Comparison of ENCODE assay signal across 24 cellular contexts in genomic region chr9:93890436-93890935, GRCh38.
DNase-seq lines count a peak whose midpoint lies in the region; ATAC-seq lines count a peak whose summit lies in the region.
"Had no signal": no experiment of that assay in that cellular context is flagged by ENCODE, and none has a peak within 500 bp of the region (broad histone marks: within the 10 kb centered on the region; RNA-seq: fewer than 3 reads in every experiment).

No MANE protein-coding gene starts in this region.

- no peak for ATAC-seq in activated CD8-positive, alpha-beta memory T cell treated with anti-CD3 and anti-CD28 coated beads, Interleukin-2, amount 10 ng/mL, durations not matched to agents 7 days and 5 days
- ATAC-seq: heart right ventricle, mucosa of descending colon had no signal

- H3K36me3 Mint-ChIP-seq in activated CD8-positive, alpha-beta memory T cell treated with anti-CD3 and anti-CD28 coated beads, Interleukin-2, amount 10 ng/mL, durations not matched to agents 7 days and 5 days, result no peaks in the 10 kb centered on the region

- no peak overlapping the region for H3K27ac Mint-ChIP-seq in activated CD8-positive, alpha-beta memory T cell treated with anti-CD3 and anti-CD28 coated beads, Interleukin-2, amount 10 ng/mL, durations not matched to agents 7 days and 5 days
- H3K27ac Mint-ChIP-seq: endodermal cell, nephron progenitor cell had no signal

- CTCF ChIA-PET in activated CD8-positive, alpha-beta memory T cell treated with anti-CD3 and anti-CD28 coated beads, Interleukin-2, amount 10 ng/mL, durations not matched to agents 7 days and 5 days (lab: Charles Lee), result no interaction called here

- peak; percentile 26 for DNase-seq in activated CD8-positive, alpha-beta memory T cell treated with anti-CD3 and anti-CD28 coated beads, Interleukin-2, amount 10 ng/mL, durations not matched to agents 7 days and 5 days
- DNase-seq in activated CD8-positive, alpha-beta memory T cell treated with anti-CD3 and anti-CD28 coated beads, Interleukin-2, amount 50 U/mL, for 4 hours, result no peak
- DNase-seq in NCI-H2227 (lab: John Stamatoyannopoulos, UW; ENCODE audit: unreplicated experiment) (peak; percentile 48), RPMI8226 (peak; percentile 79), ureter (ENCODE audit: low spot score) (peak; percentile 13), EL (no peak)
- DNase-seq in effector CD4-positive, alpha-beta T cell, result no peak
- DNase-seq: activated CD4-positive, alpha-beta T cell treated with anti-CD3 and anti-CD28 coated beads for 1 hour; activated gamma-delta T cell; activated T-cell treated with anti-CD3 and anti-CD28 coated beads, Interleukin-2, amount 50 U/mL, for 1 hour; central memory CD4-positive, alpha-beta T cell; DND-41; endodermal cell; esophagus squamous epithelium; foreskin melanocyte; heart right ventricle; KG1; MG63; mucosa of descending colon; NCI-H146; NCI-H524 treated with DMSO at 0.1 percent for 48 hours; nephron progenitor cell; stimulated activated CD4-positive, alpha-beta T cell treated with anti-CD3 and anti-CD28 coated beads, Interleukin-2, amount 100 ng/mL, for 48 hours; trophoblast cell had no signal

- H3K27me3 Mint-ChIP-seq in activated CD8-positive, alpha-beta memory T cell treated with anti-CD3 and anti-CD28 coated beads, Interleukin-2, amount 10 ng/mL, durations not matched to agents 7 days and 5 days, result peaks cover 5% of the 10 kb centered on the region

- no peaks in the 10 kb centered on the region for H3K4me1 Mint-ChIP-seq in activated CD8-positive, alpha-beta memory T cell treated with anti-CD3 and anti-CD28 coated beads, Interleukin-2, amount 10 ng/mL, durations not matched to agents 7 days and 5 days
- H3K4me1 Mint-ChIP-seq: endodermal cell had no signal

- no peak overlapping the region for H3K4me3 Mint-ChIP-seq in activated CD8-positive, alpha-beta memory T cell treated with anti-CD3 and anti-CD28 coated beads, Interleukin-2, amount 10 ng/mL, durations not matched to agents 7 days and 5 days
- H3K4me3 Mint-ChIP-seq: endodermal cell, nephron progenitor cell had no signal

- H3K9me3 Mint-ChIP-seq in activated CD8-positive, alpha-beta memory T cell treated with anti-CD3 and anti-CD28 coated beads, Interleukin-2, amount 10 ng/mL, durations not matched to agents 7 days and 5 days (ENCODE audit: low read depth), result peaks cover 4% of the 10 kb centered on the region

Comparison
In these comparisons a context has a peak if more than half of its experiments do, and no peak if none do; other contexts are left out.
1. DNase-seq: peak in activated CD8-positive, alpha-beta memory T cell treated with anti-CD3 and anti-CD28 coated beads, Interleukin-2, amount 10 ng/mL, durations not matched to agents 7 days and 5 days (single experiment), NCI-H2227 (single experiment), RPMI8226 (single experiment) and ureter (single experiment); none in activated CD8-positive, alpha-beta memory T cell treated with anti-CD3 and anti-CD28 coated beads, Interleukin-2, amount 50 U/mL, for 4 hours (single experiment), effector CD4-positive, alpha-beta T cell (single experiment) and EL (single experiment).